ENCODE assay signal across 1 cellular context in genomic region chr21:26135520-26135919, GRCh38.
TF ChIP-seq lines count a peak whose summit lies in the region.

No MANE protein-coding gene starts in this region.

TF ChIP-seq in H1, 55 proteins besides CTCF, POLR2A, EP300 and RAD21 (continued from another document):
- TF ChIP-seq, protein P1, sequence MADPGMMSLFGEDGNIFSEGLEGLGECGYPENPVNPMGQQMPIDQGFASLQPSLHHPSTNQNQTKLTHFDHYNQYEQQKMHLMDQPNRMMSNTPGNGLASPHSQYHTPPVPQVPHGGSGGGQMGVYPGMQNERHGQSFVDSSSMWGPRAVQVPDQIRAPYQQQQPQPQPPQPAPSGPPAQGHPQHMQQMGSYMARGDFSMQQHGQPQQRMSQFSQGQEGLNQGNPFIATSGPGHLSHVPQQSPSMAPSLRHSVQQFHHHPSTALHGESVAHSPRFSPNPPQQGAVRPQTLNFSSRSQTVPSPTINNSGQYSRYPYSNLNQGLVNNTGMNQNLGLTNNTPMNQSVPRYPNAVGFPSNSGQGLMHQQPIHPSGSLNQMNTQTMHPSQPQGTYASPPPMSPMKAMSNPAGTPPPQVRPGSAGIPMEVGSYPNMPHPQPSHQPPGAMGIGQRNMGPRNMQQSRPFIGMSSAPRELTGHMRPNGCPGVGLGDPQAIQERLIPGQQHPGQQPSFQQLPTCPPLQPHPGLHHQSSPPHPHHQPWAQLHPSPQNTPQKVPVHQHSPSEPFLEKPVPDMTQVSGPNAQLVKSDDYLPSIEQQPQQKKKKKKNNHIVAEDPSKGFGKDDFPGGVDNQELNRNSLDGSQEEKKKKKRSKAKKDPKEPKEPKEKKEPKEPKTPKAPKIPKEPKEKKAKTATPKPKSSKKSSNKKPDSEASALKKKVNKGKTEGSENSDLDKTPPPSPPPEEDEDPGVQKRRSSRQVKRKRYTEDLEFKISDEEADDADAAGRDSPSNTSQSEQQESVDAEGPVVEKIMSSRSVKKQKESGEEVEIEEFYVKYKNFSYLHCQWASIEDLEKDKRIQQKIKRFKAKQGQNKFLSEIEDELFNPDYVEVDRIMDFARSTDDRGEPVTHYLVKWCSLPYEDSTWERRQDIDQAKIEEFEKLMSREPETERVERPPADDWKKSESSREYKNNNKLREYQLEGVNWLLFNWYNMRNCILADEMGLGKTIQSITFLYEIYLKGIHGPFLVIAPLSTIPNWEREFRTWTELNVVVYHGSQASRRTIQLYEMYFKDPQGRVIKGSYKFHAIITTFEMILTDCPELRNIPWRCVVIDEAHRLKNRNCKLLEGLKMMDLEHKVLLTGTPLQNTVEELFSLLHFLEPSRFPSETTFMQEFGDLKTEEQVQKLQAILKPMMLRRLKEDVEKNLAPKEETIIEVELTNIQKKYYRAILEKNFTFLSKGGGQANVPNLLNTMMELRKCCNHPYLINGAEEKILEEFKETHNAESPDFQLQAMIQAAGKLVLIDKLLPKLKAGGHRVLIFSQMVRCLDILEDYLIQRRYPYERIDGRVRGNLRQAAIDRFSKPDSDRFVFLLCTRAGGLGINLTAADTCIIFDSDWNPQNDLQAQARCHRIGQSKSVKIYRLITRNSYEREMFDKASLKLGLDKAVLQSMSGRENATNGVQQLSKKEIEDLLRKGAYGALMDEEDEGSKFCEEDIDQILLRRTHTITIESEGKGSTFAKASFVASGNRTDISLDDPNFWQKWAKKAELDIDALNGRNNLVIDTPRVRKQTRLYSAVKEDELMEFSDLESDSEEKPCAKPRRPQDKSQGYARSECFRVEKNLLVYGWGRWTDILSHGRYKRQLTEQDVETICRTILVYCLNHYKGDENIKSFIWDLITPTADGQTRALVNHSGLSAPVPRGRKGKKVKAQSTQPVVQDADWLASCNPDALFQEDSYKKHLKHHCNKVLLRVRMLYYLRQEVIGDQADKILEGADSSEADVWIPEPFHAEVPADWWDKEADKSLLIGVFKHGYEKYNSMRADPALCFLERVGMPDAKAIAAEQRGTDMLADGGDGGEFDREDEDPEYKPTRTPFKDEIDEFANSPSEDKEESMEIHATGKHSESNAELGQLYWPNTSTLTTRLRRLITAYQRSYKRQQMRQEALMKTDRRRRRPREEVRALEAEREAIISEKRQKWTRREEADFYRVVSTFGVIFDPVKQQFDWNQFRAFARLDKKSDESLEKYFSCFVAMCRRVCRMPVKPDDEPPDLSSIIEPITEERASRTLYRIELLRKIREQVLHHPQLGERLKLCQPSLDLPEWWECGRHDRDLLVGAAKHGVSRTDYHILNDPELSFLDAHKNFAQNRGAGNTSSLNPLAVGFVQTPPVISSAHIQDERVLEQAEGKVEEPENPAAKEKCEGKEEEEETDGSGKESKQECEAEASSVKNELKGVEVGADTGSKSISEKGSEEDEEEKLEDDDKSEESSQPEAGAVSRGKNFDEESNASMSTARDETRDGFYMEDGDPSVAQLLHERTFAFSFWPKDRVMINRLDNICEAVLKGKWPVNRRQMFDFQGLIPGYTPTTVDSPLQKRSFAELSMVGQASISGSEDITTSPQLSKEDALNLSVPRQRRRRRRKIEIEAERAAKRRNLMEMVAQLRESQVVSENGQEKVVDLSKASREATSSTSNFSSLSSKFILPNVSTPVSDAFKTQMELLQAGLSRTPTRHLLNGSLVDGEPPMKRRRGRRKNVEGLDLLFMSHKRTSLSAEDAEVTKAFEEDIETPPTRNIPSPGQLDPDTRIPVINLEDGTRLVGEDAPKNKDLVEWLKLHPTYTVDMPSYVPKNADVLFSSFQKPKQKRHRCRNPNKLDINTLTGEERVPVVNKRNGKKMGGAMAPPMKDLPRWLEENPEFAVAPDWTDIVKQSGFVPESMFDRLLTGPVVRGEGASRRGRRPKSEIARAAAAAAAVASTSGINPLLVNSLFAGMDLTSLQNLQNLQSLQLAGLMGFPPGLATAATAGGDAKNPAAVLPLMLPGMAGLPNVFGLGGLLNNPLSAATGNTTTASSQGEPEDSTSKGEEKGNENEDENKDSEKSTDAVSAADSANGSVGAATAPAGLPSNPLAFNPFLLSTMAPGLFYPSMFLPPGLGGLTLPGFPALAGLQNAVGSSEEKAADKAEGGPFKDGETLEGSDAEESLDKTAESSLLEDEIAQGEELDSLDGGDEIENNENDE (IDR thresholded peaks at IDR 0.05; ENCODE audit: insufficient replicate concordance, low read length) = no peak
- TF ChIP-seq USF2 (IDR thresholded peaks at IDR 0.05; ENCODE audit: low read length) = no peak
